Comparison of ENCODE assay signal across 1 cellular context in the genomic region with DNA sequence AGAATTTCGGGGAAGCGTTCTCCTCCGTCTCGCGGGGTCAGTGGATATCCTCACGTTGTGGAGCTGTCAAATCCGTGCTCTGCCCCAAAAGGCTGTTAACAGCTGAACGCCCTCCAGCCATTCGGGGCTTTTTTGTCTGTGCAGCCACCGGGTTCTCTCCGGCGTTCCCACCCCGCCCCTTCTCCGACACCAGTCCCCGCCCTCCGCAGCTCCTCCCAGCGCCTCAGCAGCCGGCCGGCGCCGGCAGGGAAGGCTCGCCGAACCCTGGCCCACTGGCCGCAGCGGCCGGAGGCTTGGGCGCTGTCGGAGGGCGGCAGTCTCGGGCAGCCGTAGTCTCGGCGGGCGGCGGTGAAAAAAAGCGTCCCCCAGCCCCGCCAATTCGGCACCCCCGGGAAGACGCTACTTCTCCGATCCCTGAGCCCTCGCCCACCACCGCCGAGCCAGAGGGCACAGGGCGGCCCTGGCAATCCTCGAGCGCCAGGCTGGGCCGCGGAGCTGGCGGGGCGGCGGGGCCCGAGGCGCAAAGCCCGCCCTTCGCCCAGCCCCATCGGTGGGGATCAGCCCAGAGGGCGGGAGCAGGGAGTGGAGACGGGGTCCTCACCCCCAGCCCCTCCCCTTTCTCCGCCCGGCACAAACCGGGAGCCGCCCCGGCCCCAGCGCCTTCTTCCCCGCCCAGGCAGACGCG.
TF ChIP-seq lines count a peak whose summit lies in the region.

A gene (minus strand): TSS at position 496 of the 685 bp plus-strand sequence. CDS start 773 bp downstream, outside the sequence.

TF ChIP-seq in HepG2, 621 proteins besides CTCF, POLR2A, EP300 and RAD21 (continued from another document and continues in another):
- TF ChIP-seq, protein P1, sequence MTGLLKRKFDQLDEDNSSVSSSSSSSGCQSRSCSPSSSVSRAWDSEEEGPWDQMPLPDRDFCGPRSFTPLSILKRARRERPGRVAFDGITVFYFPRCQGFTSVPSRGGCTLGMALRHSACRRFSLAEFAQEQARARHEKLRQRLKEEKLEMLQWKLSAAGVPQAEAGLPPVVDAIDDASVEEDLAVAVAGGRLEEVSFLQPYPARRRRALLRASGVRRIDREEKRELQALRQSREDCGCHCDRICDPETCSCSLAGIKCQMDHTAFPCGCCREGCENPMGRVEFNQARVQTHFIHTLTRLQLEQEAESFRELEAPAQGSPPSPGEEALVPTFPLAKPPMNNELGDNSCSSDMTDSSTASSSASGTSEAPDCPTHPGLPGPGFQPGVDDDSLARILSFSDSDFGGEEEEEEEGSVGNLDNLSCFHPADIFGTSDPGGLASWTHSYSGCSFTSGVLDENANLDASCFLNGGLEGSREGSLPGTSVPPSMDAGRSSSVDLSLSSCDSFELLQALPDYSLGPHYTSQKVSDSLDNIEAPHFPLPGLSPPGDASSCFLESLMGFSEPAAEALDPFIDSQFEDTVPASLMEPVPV (CRISPR knock-in tag; IDR thresholded peaks at IDR 0.05), result peak; percentile 87
- no peak for TF ChIP-seq ADNP (CRISPR knock-in tag; IDR thresholded peaks at IDR 0.05)
- TF ChIP-seq, protein P2, sequence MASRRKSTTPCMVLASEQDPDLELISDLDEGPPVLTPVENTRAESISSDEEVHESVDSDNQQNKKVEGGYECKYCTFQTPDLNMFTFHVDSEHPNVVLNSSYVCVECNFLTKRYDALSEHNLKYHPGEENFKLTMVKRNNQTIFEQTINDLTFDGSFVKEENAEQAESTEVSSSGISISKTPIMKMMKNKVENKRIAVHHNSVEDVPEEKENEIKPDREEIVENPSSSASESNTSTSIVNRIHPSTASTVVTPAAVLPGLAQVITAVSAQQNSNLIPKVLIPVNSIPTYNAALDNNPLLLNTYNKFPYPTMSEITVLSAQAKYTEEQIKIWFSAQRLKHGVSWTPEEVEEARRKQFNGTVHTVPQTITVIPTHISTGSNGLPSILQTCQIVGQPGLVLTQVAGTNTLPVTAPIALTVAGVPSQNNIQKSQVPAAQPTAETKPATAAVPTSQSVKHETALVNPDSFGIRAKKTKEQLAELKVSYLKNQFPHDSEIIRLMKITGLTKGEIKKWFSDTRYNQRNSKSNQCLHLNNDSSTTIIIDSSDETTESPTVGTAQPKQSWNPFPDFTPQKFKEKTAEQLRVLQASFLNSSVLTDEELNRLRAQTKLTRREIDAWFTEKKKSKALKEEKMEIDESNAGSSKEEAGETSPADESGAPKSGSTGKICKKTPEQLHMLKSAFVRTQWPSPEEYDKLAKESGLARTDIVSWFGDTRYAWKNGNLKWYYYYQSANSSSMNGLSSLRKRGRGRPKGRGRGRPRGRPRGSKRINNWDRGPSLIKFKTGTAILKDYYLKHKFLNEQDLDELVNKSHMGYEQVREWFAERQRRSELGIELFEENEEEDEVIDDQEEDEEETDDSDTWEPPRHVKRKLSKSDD (CRISPR knock-in tag; IDR thresholded peaks at IDR 0.05; ENCODE audit: low read depth), result 0 out of 2 replicates have a peak, but pooled peaks have one; percentile 58
- TF ChIP-seq, protein P3, sequence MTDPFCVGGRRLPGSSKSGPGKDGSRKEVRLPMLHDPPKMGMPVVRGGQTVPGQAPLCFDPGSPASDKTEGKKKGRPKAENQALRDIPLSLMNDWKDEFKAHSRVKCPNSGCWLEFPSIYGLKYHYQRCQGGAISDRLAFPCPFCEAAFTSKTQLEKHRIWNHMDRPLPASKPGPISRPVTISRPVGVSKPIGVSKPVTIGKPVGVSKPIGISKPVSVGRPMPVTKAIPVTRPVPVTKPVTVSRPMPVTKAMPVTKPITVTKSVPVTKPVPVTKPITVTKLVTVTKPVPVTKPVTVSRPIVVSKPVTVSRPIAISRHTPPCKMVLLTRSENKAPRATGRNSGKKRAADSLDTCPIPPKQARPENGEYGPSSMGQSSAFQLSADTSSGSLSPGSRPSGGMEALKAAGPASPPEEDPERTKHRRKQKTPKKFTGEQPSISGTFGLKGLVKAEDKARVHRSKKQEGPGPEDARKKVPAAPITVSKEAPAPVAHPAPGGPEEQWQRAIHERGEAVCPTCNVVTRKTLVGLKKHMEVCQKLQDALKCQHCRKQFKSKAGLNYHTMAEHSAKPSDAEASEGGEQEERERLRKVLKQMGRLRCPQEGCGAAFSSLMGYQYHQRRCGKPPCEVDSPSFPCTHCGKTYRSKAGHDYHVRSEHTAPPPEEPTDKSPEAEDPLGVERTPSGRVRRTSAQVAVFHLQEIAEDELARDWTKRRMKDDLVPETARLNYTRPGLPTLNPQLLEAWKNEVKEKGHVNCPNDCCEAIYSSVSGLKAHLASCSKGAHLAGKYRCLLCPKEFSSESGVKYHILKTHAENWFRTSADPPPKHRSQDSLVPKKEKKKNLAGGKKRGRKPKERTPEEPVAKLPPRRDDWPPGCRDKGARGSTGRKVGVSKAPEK (CRISPR knock-in tag; IDR thresholded peaks at IDR 0.05; ENCODE audit: borderline replicate concordance), result no peak
- TF ChIP-seq ZNF234 (CRISPR knock-in tag; conservative IDR thresholded peaks at IDR 0.05), result 0 out of 2 replicates have a peak, but pooled peaks have one; percentile 81
- TF ChIP-seq, protein P4, sequence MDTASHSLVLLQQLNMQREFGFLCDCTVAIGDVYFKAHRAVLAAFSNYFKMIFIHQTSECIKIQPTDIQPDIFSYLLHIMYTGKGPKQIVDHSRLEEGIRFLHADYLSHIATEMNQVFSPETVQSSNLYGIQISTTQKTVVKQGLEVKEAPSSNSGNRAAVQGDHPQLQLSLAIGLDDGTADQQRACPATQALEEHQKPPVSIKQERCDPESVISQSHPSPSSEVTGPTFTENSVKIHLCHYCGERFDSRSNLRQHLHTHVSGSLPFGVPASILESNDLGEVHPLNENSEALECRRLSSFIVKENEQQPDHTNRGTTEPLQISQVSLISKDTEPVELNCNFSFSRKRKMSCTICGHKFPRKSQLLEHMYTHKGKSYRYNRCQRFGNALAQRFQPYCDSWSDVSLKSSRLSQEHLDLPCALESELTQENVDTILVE (CRISPR knock-in tag; IDR thresholded peaks at IDR 0.05), result no peak
- TF ChIP-seq ZNF331 (CRISPR knock-in tag; IDR thresholded peaks at IDR 0.05), result peak; percentile 40; the same call in 1 of the 2 replicates
- no peak for TF ChIP-seq FIP1L1 (IDR thresholded peaks at IDR 0.05; ENCODE audit: borderline replicate concordance, insufficient read depth, low read depth, low read length)
- peak; percentile 47 for TF ChIP-seq IKZF4 (CRISPR knock-in tag; IDR thresholded peaks at IDR 0.05; ENCODE audit: borderline replicate concordance, low read depth, not compliant biosample characterization)
- TF ChIP-seq ZNF546 (CRISPR knock-in tag; conservative IDR thresholded peaks at IDR 0.05), result peak; percentile 73; the same call in 1 of the 2 replicates
- TF ChIP-seq ZSCAN30 (CRISPR knock-in tag; IDR thresholded peaks at IDR 0.05), result no peak
- TF ChIP-seq ONECUT2 (CRISPR knock-in tag; IDR thresholded peaks at IDR 0.05), result no peak
- TF ChIP-seq ZKSCAN1 (IDR thresholded peaks at IDR 0.05; ENCODE audit: low read length), result no peak
- TF ChIP-seq RXRB (CRISPR knock-in tag; IDR thresholded peaks at IDR 0.05; ENCODE audit: borderline replicate concordance), result no peak; the same call in 1 of the 2 replicates
- TF ChIP-seq, protein P5, sequence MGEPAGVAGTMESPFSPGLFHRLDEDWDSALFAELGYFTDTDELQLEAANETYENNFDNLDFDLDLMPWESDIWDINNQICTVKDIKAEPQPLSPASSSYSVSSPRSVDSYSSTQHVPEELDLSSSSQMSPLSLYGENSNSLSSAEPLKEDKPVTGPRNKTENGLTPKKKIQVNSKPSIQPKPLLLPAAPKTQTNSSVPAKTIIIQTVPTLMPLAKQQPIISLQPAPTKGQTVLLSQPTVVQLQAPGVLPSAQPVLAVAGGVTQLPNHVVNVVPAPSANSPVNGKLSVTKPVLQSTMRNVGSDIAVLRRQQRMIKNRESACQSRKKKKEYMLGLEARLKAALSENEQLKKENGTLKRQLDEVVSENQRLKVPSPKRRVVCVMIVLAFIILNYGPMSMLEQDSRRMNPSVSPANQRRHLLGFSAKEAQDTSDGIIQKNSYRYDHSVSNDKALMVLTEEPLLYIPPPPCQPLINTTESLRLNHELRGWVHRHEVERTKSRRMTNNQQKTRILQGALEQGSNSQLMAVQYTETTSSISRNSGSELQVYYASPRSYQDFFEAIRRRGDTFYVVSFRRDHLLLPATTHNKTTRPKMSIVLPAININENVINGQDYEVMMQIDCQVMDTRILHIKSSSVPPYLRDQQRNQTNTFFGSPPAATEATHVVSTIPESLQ (CRISPR knock-in tag; conservative IDR thresholded peaks at IDR 0.05), result no peak
- TF ChIP-seq U2AF2 (IDR thresholded peaks at IDR 0.05; ENCODE audit: low read depth, low read length), result no peak
- TF ChIP-seq ZMAT3 (CRISPR knock-in tag; conservative IDR thresholded peaks at IDR 0.05), result peak; percentile 90
- TF ChIP-seq RFX3 (CRISPR knock-in tag; IDR thresholded peaks at IDR 0.05), result no peak
- TF ChIP-seq NBN (conservative IDR thresholded peaks at IDR 0.05), result no peak
- no peak; the same call in 1 of the 2 replicates for TF ChIP-seq ZSCAN9 (CRISPR knock-in tag; IDR thresholded peaks at IDR 0.05; ENCODE audit: borderline replicate concordance)
- peak; percentile 82; the same call in 1 of the 2 replicates for TF ChIP-seq ZNF225 (CRISPR knock-in tag; IDR thresholded peaks at IDR 0.05)
- TF ChIP-seq ZFP62 (CRISPR knock-in tag; IDR thresholded peaks at IDR 0.05), result no peak
- no peak for TF ChIP-seq CCAR2 (optimal IDR thresholded peaks at IDR 0.05; ENCODE audit: low read depth, low read length)
- no peak for TF ChIP-seq ZFP36 (IDR thresholded peaks at IDR 0.05; ENCODE audit: borderline replicate concordance, low read depth, low read length, partially characterized antibody)
- no peak for TF ChIP-seq GTF2F1 (IDR thresholded peaks at IDR 0.05; ENCODE audit: low read length)
- TF ChIP-seq ZEB1 (IDR thresholded peaks at IDR 0.05; ENCODE audit: insufficient replicate concordance, low read depth), result no peak
- no peak for TF ChIP-seq BCL6 (CRISPR knock-in tag; IDR thresholded peaks at IDR 0.05)
- TF ChIP-seq, protein P6, sequence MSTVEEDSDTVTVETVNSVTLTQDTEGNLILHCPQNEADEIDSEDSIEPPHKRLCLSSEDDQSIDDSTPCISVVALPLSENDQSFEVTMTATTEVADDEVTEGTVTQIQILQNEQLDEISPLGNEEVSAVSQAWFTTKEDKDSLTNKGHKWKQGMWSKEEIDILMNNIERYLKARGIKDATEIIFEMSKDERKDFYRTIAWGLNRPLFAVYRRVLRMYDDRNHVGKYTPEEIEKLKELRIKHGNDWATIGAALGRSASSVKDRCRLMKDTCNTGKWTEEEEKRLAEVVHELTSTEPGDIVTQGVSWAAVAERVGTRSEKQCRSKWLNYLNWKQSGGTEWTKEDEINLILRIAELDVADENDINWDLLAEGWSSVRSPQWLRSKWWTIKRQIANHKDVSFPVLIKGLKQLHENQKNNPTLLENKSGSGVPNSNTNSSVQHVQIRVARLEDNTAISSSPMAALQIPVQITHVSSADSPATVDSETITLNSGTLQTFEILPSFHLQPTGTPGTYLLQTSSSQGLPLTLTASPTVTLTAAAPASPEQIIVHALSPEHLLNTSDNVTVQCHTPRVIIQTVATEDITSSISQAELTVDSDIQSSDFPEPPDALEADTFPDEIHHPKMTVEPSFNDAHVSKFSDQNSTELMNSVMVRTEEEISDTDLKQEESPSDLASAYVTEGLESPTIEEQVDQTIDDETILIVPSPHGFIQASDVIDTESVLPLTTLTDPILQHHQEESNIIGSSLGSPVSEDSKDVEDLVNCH (CRISPR knock-in tag; IDR thresholded peaks at IDR 0.05), result no peak
- TF ChIP-seq HMG20B (CRISPR knock-in tag; conservative IDR thresholded peaks at IDR 0.05), result no peak
- no peak for TF ChIP-seq ZNF3 (CRISPR knock-in tag; IDR thresholded peaks at IDR 0.05)
- TF ChIP-seq, protein P7, sequence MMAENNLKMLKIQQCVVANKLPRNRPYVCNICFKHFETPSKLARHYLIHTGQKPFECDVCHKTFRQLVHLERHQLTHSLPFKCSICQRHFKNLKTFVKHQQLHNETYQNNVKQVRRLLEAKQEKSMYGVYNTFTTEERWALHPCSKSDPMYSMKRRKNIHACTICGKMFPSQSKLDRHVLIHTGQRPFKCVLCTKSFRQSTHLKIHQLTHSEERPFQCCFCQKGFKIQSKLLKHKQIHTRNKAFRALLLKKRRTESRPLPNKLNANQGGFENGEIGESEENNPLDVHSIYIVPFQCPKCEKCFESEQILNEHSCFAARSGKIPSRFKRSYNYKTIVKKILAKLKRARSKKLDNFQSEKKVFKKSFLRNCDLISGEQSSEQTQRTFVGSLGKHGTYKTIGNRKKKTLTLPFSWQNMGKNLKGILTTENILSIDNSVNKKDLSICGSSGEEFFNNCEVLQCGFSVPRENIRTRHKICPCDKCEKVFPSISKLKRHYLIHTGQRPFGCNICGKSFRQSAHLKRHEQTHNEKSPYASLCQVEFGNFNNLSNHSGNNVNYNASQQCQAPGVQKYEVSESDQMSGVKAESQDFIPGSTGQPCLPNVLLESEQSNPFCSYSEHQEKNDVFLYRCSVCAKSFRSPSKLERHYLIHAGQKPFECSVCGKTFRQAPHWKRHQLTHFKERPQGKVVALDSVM (CRISPR knock-in tag; IDR thresholded peaks at IDR 0.05), result peak; percentile 35; the same call in 1 of the 2 replicates
- TF ChIP-seq TCF12 (IDR thresholded peaks at IDR 0.05), result no peak
- no peak for TF ChIP-seq TCF12 (CRISPR knock-in tag; IDR thresholded peaks at IDR 0.05)
- no peak for TF ChIP-seq ZNF10 (CRISPR knock-in tag; IDR thresholded peaks at IDR 0.05; ENCODE audit: borderline replicate concordance, low read depth)
- no peak for TF ChIP-seq PLRG1 (conservative IDR thresholded peaks at IDR 0.05)
